39 cellular contexts compared by ENCODE assay signal in the genomic region with DNA sequence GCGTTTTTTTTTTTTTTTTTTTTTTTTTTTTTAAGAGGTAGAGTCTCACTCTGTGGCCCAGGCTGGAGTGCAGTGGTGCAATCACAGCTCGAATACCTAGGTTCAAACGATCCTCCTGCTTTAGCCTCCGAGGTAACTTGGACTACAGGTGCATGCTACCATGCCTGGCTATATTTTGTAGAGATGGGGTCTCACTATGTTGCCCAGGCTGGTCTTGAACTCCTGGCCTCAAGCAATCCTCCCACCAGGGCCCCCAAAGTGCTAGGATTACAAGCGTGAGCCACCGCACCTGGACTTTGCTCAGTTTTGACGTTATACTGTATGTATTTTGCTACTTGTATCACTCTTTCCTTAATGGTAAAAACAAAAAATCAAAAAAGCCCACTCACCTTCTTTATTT.
"Had no signal": no experiment of that assay in that cellular context is flagged by ENCODE, and none has a peak within 500 bp of the region (broad histone marks: within the 10 kb centered on the region; RNA-seq: fewer than 3 reads in every experiment).

No MANE protein-coding gene starts in this region.

- H3K4me3 ChIP-seq: ascending aorta, cardiac muscle cell had no signal

- ATAC-seq: activated CD4-positive, alpha-beta T cell treated with anti-CD3 and anti-CD28 coated beads for 36 hours; activated CD4-positive, CD25-positive, alpha-beta regulatory T cell treated with anti-CD3 and anti-CD28 coated beads, Interleukin-2, amount 50 U/mL, for 24 hours; activated CD8-positive, alpha-beta memory T cell treated with anti-CD3 and anti-CD28 coated beads, Interleukin-2, amount 10 ng/mL, durations not matched to agents 7 days and 5 days; activated CD8-positive, alpha-beta T cell treated with anti-CD3 and anti-CD28 coated beads, Interleukin-2, amount 10 ng/mL, durations not matched to agents 7 days and 5 days; activated naive CD8-positive, alpha-beta T cell treated with anti-CD3 and anti-CD28 coated beads, Interleukin-2, amount 50 U/mL, for 24 hours had no signal

- H3K27ac ChIP-seq: ascending aorta, cardiac muscle cell, VCaP had no signal

- H3K4me3 Mint-ChIP-seq: activated CD4-positive, alpha-beta memory T cell treated with anti-CD3 and anti-CD28 coated beads, Interleukin-2, amount 10 ng/mL, durations not matched to agents 7 days and 5 days; activated CD4-positive, alpha-beta T cell treated with anti-CD3 and anti-CD28 coated beads for 36 hours; activated CD4-positive, alpha-beta T cell treated with anti-CD3 and anti-CD28 coated beads, Interleukin-2, amount 10 ng/mL, durations not matched to agents 7 days and 5 days; activated CD8-positive, alpha-beta memory T cell treated with anti-CD3 and anti-CD28 coated beads, Interleukin-2, amount 10 ng/mL, durations not matched to agents 7 days and 5 days; activated CD8-positive, alpha-beta T cell treated with anti-CD3 and anti-CD28 coated beads, Interleukin-2, amount 10 ng/mL, durations not matched to agents 7 days and 5 days; activated naive CD4-positive, alpha-beta T cell treated with anti-CD3 and anti-CD28 coated beads, Interleukin-2, amount 10 ng/mL, durations not matched to agents 7 days and 5 days; activated naive CD4-positive, alpha-beta T cell treated with anti-CD3 and anti-CD28 coated beads, Interleukin-2, amount 50 U/mL, for 24 hours; activated naive CD8-positive, alpha-beta T cell; activated naive CD8-positive, alpha-beta T cell treated with anti-CD3 and anti-CD28 coated beads, Interleukin-2, amount 10 ng/mL, durations not matched to agents 7 days and 5 days; activated naive CD8-positive, alpha-beta T cell treated with anti-CD3 and anti-CD28 coated beads, Interleukin-2, amount 50 U/mL, for 24 hours; activated T-cell treated with anti-CD3 and anti-CD28 coated beads, Interleukin-2, amount 50 U/mL, for 24 hours; brain; central memory CD8-positive, alpha-beta T cell; T-helper 1 cell treated with Interleukin-12 subunit alpha and Interleukin-12 subunit beta and Interleukin-4 antibody, amounts not matched to agents 30 μg/mL and 1 μg/mL, for 36 hours; T-helper 2 cell treated with Interferon-gamma antibody and Interleukin-4, amounts not matched to agents 5 μg/mL and 100 μg/mL, for 36 hours had no signal

- H3K36me3 ChIP-seq: ascending aorta, cardiac muscle cell had no signal

- H3K27me3 ChIP-seq: ascending aorta had no signal

- H3K9me3 ChIP-seq: ascending aorta had no signal

- H3K4me1 Mint-ChIP-seq: activated CD4-positive, alpha-beta memory T cell treated with anti-CD3 and anti-CD28 coated beads, Interleukin-2, amount 10 ng/mL, durations not matched to agents 7 days and 5 days; activated CD4-positive, alpha-beta T cell treated with anti-CD3 and anti-CD28 coated beads for 36 hours; activated CD4-positive, alpha-beta T cell treated with anti-CD3 and anti-CD28 coated beads, Interleukin-2, amount 10 ng/mL, durations not matched to agents 7 days and 5 days; activated CD8-positive, alpha-beta memory T cell treated with anti-CD3 and anti-CD28 coated beads, Interleukin-2, amount 10 ng/mL, durations not matched to agents 7 days and 5 days; activated naive CD4-positive, alpha-beta T cell treated with anti-CD3 and anti-CD28 coated beads, Interleukin-2, amount 10 ng/mL, durations not matched to agents 7 days and 5 days; activated naive CD4-positive, alpha-beta T cell treated with anti-CD3 and anti-CD28 coated beads, Interleukin-2, amount 50 U/mL, for 24 hours; activated naive CD8-positive, alpha-beta T cell treated with anti-CD3 and anti-CD28 coated beads, Interleukin-2, amount 10 ng/mL, durations not matched to agents 7 days and 5 days; central memory CD8-positive, alpha-beta T cell had no signal

- H3K36me3 Mint-ChIP-seq: activated CD8-positive, alpha-beta memory T cell treated with anti-CD3 and anti-CD28 coated beads, Interleukin-2, amount 10 ng/mL, durations not matched to agents 7 days and 5 days; activated naive CD4-positive, alpha-beta T cell treated with anti-CD3 and anti-CD28 coated beads, Interleukin-2, amount 10 ng/mL, durations not matched to agents 7 days and 5 days; activated naive CD4-positive, alpha-beta T cell treated with anti-CD3 and anti-CD28 coated beads, Interleukin-2, amount 50 U/mL, for 24 hours; activated naive CD8-positive, alpha-beta T cell; activated naive CD8-positive, alpha-beta T cell treated with anti-CD3 and anti-CD28 coated beads, Interleukin-2, amount 10 ng/mL, durations not matched to agents 7 days and 5 days had no signal

- DNase-seq: activated CD4-positive, alpha-beta memory T cell treated with anti-CD3 and anti-CD28 coated beads, Interleukin-2, amount 10 ng/mL, durations not matched to agents 7 days and 5 days; activated CD4-positive, alpha-beta T cell treated with anti-CD3 and anti-CD28 coated beads for 1 hour; activated CD4-positive, alpha-beta T cell treated with anti-CD3 and anti-CD28 coated beads for 36 hours; activated CD4-positive, alpha-beta T cell treated with anti-CD3 and anti-CD28 coated beads for 48 hours; activated CD4-positive, alpha-beta T cell treated with anti-CD3 and anti-CD28 coated beads, Interleukin-2, amount 10 ng/mL, durations not matched to agents 7 days and 5 days; activated CD4-positive, alpha-beta T cell treated with anti-CD3 and anti-CD28 coated beads, Interleukin-2, amount 50 U/mL, for 48 hours; activated CD4-positive, CD25-positive, alpha-beta regulatory T cell; activated CD8-positive, alpha-beta memory T cell treated with anti-CD3 and anti-CD28 coated beads for 24 hours; activated CD8-positive, alpha-beta memory T cell treated with anti-CD3 and anti-CD28 coated beads, Interleukin-2, amount 10 ng/mL, durations not matched to agents 7 days and 5 days; activated CD8-positive, alpha-beta memory T cell treated with anti-CD3 and anti-CD28 coated beads, Interleukin-2, amount 50 U/mL, for 48 hours; activated CD8-positive, alpha-beta T cell treated with anti-CD3 and anti-CD28 coated beads, Interleukin-2, amount 10 ng/mL, durations not matched to agents 7 days and 5 days; activated effector memory CD4-positive, alpha-beta T cell treated with Interleukin-2 at 50 U/mL for 16 hours; activated gamma-delta T cell; activated naive CD4-positive, alpha-beta T cell treated with anti-CD3 and anti-CD28 coated beads, Interleukin-2, amount 10 ng/mL, durations not matched to agents 7 days and 5 days; activated naive CD4-positive, alpha-beta T cell treated with Interleukin-2 at 50 U/mL for 16 hours; activated naive CD8-positive, alpha-beta T cell treated with anti-CD3 and anti-CD28 coated beads, Interleukin-2, amount 10 ng/mL, durations not matched to agents 7 days and 5 days; activated naive CD8-positive, alpha-beta T cell treated with anti-CD3 and anti-CD28 coated beads, Interleukin-2, amount 50 U/mL, for 24 hours; activated T-cell treated with anti-CD3 and anti-CD28 coated beads, Interleukin-2, amount 50 U/mL, for 24 hours; activated T-cell treated with anti-CD3 and anti-CD28 coated beads, Interleukin-2, amount 50 U/mL, for 48 hours; amygdala; anterior cingulate cortex; caudate nucleus; cerebellar nuclear complex; T-helper 1 cell; T-helper 2 cell; T-helper 9 cell had no signal

- FAIRE-seq: bronchial epithelial cell, TTC549 had no signal

- H3K27ac Mint-ChIP-seq: activated CD4-positive, alpha-beta memory T cell treated with anti-CD3 and anti-CD28 coated beads, Interleukin-2, amount 10 ng/mL, durations not matched to agents 7 days and 5 days; activated CD4-positive, alpha-beta T cell treated with anti-CD3 and anti-CD28 coated beads for 36 hours; activated CD4-positive, alpha-beta T cell treated with anti-CD3 and anti-CD28 coated beads, Interleukin-2, amount 10 ng/mL, durations not matched to agents 7 days and 5 days; activated CD8-positive, alpha-beta memory T cell treated with anti-CD3 and anti-CD28 coated beads, Interleukin-2, amount 10 ng/mL, durations not matched to agents 7 days and 5 days; activated CD8-positive, alpha-beta T cell treated with anti-CD3 and anti-CD28 coated beads, Interleukin-2, amount 10 ng/mL, durations not matched to agents 7 days and 5 days; activated naive CD4-positive, alpha-beta T cell treated with anti-CD3 and anti-CD28 coated beads, Interleukin-2, amount 10 ng/mL, durations not matched to agents 7 days and 5 days; activated naive CD4-positive, alpha-beta T cell treated with anti-CD3 and anti-CD28 coated beads, Interleukin-2, amount 50 U/mL, for 24 hours; activated naive CD8-positive, alpha-beta T cell; activated naive CD8-positive, alpha-beta T cell treated with anti-CD3 and anti-CD28 coated beads, Interleukin-2, amount 10 ng/mL, durations not matched to agents 7 days and 5 days; activated naive CD8-positive, alpha-beta T cell treated with anti-CD3 and anti-CD28 coated beads, Interleukin-2, amount 50 U/mL, for 24 hours; activated T-cell treated with anti-CD3 and anti-CD28 coated beads, Interleukin-2, amount 50 U/mL, for 24 hours; activated T-helper 2 cell treated with anti-CD3 and anti-CD28 coated beads, Interferon-gamma antibody, Interleukin-2, Interleukin-4, amounts not matched to agents 10 μg/mL and 5 μg/mL and 100 μg/mL, durations not matched to agents 14 hours and 24 hours and 36 hours; T-helper 1 cell treated with Interleukin-12 subunit alpha and Interleukin-12 subunit beta and Interleukin-4 antibody, amounts not matched to agents 30 μg/mL and 1 μg/mL, for 36 hours; T-helper 2 cell treated with Interferon-gamma antibody and Interleukin-4, amounts not matched to agents 5 μg/mL and 100 μg/mL, for 36 hours had no signal

- H3K9me3 Mint-ChIP-seq: activated CD4-positive, alpha-beta memory T cell treated with anti-CD3 and anti-CD28 coated beads, Interleukin-2, amount 10 ng/mL, durations not matched to agents 7 days and 5 days; activated CD4-positive, alpha-beta T cell treated with anti-CD3 and anti-CD28 coated beads, Interleukin-2, amount 10 ng/mL, durations not matched to agents 7 days and 5 days; activated naive CD4-positive, alpha-beta T cell treated with anti-CD3 and anti-CD28 coated beads, Interleukin-2, amount 10 ng/mL, durations not matched to agents 7 days and 5 days; activated naive CD4-positive, alpha-beta T cell treated with anti-CD3 and anti-CD28 coated beads, Interleukin-2, amount 50 U/mL, for 24 hours; activated naive CD8-positive, alpha-beta T cell treated with anti-CD3 and anti-CD28 coated beads, Interleukin-2, amount 10 ng/mL, durations not matched to agents 7 days and 5 days; activated naive CD8-positive, alpha-beta T cell treated with anti-CD3 and anti-CD28 coated beads, Interleukin-2, amount 50 U/mL, for 24 hours; activated T-cell treated with anti-CD3 and anti-CD28 coated beads, Interleukin-2, amount 50 U/mL, for 24 hours; activated T-helper 2 cell treated with anti-CD3 and anti-CD28 coated beads, Interferon-gamma antibody, Interleukin-2, Interleukin-4, amounts not matched to agents 10 μg/mL and 5 μg/mL and 100 μg/mL, durations not matched to agents 14 hours and 24 hours and 36 hours; central memory CD8-positive, alpha-beta T cell; T-helper 1 cell treated with Interleukin-12 subunit alpha and Interleukin-12 subunit beta and Interleukin-4 antibody, amounts not matched to agents 30 μg/mL and 1 μg/mL, for 36 hours; T-helper 2 cell treated with Interferon-gamma antibody and Interleukin-4, amounts not matched to agents 5 μg/mL and 100 μg/mL, for 36 hours had no signal
